Comparison of ENCODE assay signal across 16 cellular contexts in the genomic region with DNA sequence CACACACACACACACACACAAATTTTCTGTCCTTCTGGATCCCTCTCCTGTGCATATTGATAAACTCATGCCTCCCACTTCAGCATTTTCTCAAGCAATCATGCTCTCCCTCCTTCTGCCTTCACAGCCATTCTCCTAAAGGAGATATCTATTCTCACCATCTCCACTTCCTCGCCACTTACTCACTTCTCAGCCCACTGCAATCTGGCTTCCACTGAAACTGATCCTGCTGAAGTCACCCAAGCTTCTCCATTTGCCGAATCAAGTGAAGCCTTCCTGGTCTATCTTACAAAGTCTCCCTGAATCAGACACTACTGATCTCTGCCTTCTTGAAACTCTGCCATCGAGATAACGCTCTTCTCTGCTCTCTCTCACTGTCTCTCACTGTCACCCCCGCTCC. TPM values are rescaled to one million over a fixed set of nuclear protein-coding genes. Genes with fewer than 3 reads are reported as not detected.
"Had no signal": no experiment of that assay in that cellular context is flagged by ENCODE, and none has a peak within 500 bp of the region (broad histone marks: within the 10 kb centered on the region; RNA-seq: fewer than 3 reads in every experiment).

No MANE protein-coding gene starts in this region.

- H3K4me3 Mint-ChIP-seq: activated naive CD4-positive, alpha-beta T cell treated with anti-CD3 and anti-CD28 coated beads, Interleukin-2, amount 50 U/mL, for 24 hours; brain; endodermal cell; stimulated activated memory B cell treated with anti-CD40 and anti-IgM and Interleukin-4, amounts not matched to agents 10 μg/mL and 1 μg/mL and 100 μg/mL, for 72 hours; T-helper 2 cell treated with Interferon-gamma antibody and Interleukin-4, amounts not matched to agents 5 μg/mL and 100 μg/mL, for 36 hours had no signal

- H3K27me3 Mint-ChIP-seq: stimulated activated memory B cell treated with anti-CD40 and anti-IgM and Interleukin-4, amounts not matched to agents 10 μg/mL and 1 μg/mL and 100 μg/mL, for 72 hours had no signal

- ATAC-seq: naive thymus-derived CD8-positive, alpha-beta T cell; psoas muscle; right lobe of liver; stimulated activated memory B cell treated with anti-CD40 and anti-IgM and Interleukin-4, amounts not matched to agents 10 μg/mL and 1 μg/mL and 100 μg/mL, for 72 hours had no signal

- H3K27ac Mint-ChIP-seq: activated naive CD4-positive, alpha-beta T cell treated with anti-CD3 and anti-CD28 coated beads, Interleukin-2, amount 50 U/mL, for 24 hours; endodermal cell; naive thymus-derived CD8-positive, alpha-beta T cell; stimulated activated memory B cell treated with anti-CD40 and anti-IgM and Interleukin-4, amounts not matched to agents 10 μg/mL and 1 μg/mL and 100 μg/mL, for 72 hours; T-helper 2 cell treated with Interferon-gamma antibody and Interleukin-4, amounts not matched to agents 5 μg/mL and 100 μg/mL, for 36 hours had no signal

- DNase-seq: activated CD4-positive, alpha-beta T cell treated with anti-CD3 and anti-CD28 coated beads for 4 hours; activated effector memory CD4-positive, alpha-beta T cell treated with Interleukin-2 at 50 U/mL for 16 hours; activated T-cell treated with anti-CD3 and anti-CD28 coated beads, Interleukin-2, amount 50 U/mL, for 1 hour; dermis blood vessel endothelial cell; endodermal cell; erythroblast; naive thymus-derived CD8-positive, alpha-beta T cell; occipital lobe; psoas muscle; right lobe of liver; substantia nigra; transverse colon had no signal

- H3K9me3 Mint-ChIP-seq: activated naive CD4-positive, alpha-beta T cell treated with anti-CD3 and anti-CD28 coated beads, Interleukin-2, amount 50 U/mL, for 24 hours; stimulated activated memory B cell treated with anti-CD40 and anti-IgM and Interleukin-4, amounts not matched to agents 10 μg/mL and 1 μg/mL and 100 μg/mL, for 72 hours; T-helper 2 cell treated with Interferon-gamma antibody and Interleukin-4, amounts not matched to agents 5 μg/mL and 100 μg/mL, for 36 hours had no signal

- H3K36me3 Mint-ChIP-seq: activated naive CD4-positive, alpha-beta T cell treated with anti-CD3 and anti-CD28 coated beads, Interleukin-2, amount 50 U/mL, for 24 hours; naive thymus-derived CD8-positive, alpha-beta T cell; stimulated activated memory B cell treated with anti-CD40 and anti-IgM and Interleukin-4, amounts not matched to agents 10 μg/mL and 1 μg/mL and 100 μg/mL, for 72 hours had no signal

- H3K4me1 Mint-ChIP-seq: activated naive CD4-positive, alpha-beta T cell treated with anti-CD3 and anti-CD28 coated beads, Interleukin-2, amount 50 U/mL, for 24 hours had no signal

RNA-seq across cellular contexts. Expression of a gene that starts 54.0 kb away (rescaled TPM):
- total RNA-seq: dermis blood vessel endothelial cell had no signal
